Comparison of ENCODE assay signal across 8 cellular contexts in genomic region chr2:15142069-15142689, GRCh38.
DNase-seq lines count a peak whose midpoint lies in the region; ATAC-seq and TF ChIP-seq lines count a peak whose summit lies in the region.

No MANE protein-coding gene starts in this region.

- peaks cover 23% of the 10 kb centered on the region for H3K4me1 Mint-ChIP-seq in activated CD4-positive, alpha-beta T cell treated with anti-CD3 and anti-CD28 coated beads, Interleukin-2, amount 10 ng/mL, durations not matched to agents 24 days and 14 days

- no peaks in the 10 kb centered on the region for H3K9me3 ChIP-seq in WERI-Rb-1 (ENCODE audit: severe bottlenecking)

- intact Hi-C loops in activated CD4-positive, alpha-beta T cell treated with anti-CD3 and anti-CD28 coated beads, Interleukin-2, amount 10 ng/mL, durations not matched to agents 24 days and 14 days (cut with micrococcal nuclease): loop anchor here (1.0 to 5.0 kb wide), 7 partner anchors 17 to 449 kb away; partner anchors contain the start of genes DDX1 and NBAS

- H3K4me3 Mint-ChIP-seq in activated CD4-positive, alpha-beta T cell treated with anti-CD3 and anti-CD28 coated beads, Interleukin-2, amount 10 ng/mL, durations not matched to agents 24 days and 14 days: peak overlapping the region; percentile 45

- H3K27me3 ChIP-seq in WERI-Rb-1 (ENCODE audit: insufficient read depth, low read depth, severe bottlenecking): no peaks in the 10 kb centered on the region

- TF ChIP-seq CTCF in WERI-Rb-1 (IDR thresholded peaks at IDR 0.05; ENCODE audit: low read depth, low read length): no peak

- H3K36me3 Mint-ChIP-seq in activated CD4-positive, alpha-beta T cell treated with anti-CD3 and anti-CD28 coated beads, Interleukin-2, amount 10 ng/mL, durations not matched to agents 24 days and 14 days (ENCODE audit: low read depth): peaks cover 4% of the 10 kb centered on the region

- no peak overlapping the region for H3K4me3 ChIP-seq in WERI-Rb-1 (ENCODE audit: low read depth, low read length)

- no peak overlapping the region for H3K27ac ChIP-seq in WERI-Rb-1

- peak overlapping the region; percentile 90 for H3K27ac Mint-ChIP-seq in activated CD4-positive, alpha-beta T cell treated with anti-CD3 and anti-CD28 coated beads, Interleukin-2, amount 10 ng/mL, durations not matched to agents 24 days and 14 days

- no peaks in the 10 kb centered on the region for H3K36me3 ChIP-seq in WERI-Rb-1

- H3K9me3 Mint-ChIP-seq in activated CD4-positive, alpha-beta T cell treated with anti-CD3 and anti-CD28 coated beads, Interleukin-2, amount 10 ng/mL, durations not matched to agents 24 days and 14 days: peaks cover 7% of the 10 kb centered on the region

- DNase-seq in ELF-1 (ENCODE audit: low read depth, low spot score): peak; percentile 45
- peak; percentile 80 to 83 for DNase-seq in Kasumi-1 (lab: John Stamatoyannopoulos, UW)
- peak; percentile 90 for DNase-seq in activated CD4-positive, alpha-beta T cell treated with anti-CD3 and anti-CD28 coated beads, Interleukin-2, amount 10 ng/mL, durations not matched to agents 24 days and 14 days
- DNase-seq in germinal center (ENCODE audit: low spot score): peak; percentile 89
- peak; percentile 64 to 71 for DNase-seq in stimulated activated CD8-positive, alpha-beta memory T cell treated with anti-CD3 and anti-CD28 coated beads, Interleukin-7, amount 100 ng/mL, for 4 hours (ENCODE audit: low read depth in 2 of 2)
- DNase-seq in SW 1271 (lab: John Stamatoyannopoulos, UW): no peak
- DNase-seq in WERI-Rb-1: no peak

- peak; percentile 100 for ATAC-seq in GM21528 (IDR thresholded peaks at IDR 0.05; ENCODE audit: low FRiP score, unreplicated experiment)

- no peaks in the 10 kb centered on the region for H3K27me3 Mint-ChIP-seq in activated CD4-positive, alpha-beta T cell treated with anti-CD3 and anti-CD28 coated beads, Interleukin-2, amount 10 ng/mL, durations not matched to agents 24 days and 14 days

Comparison
In these comparisons a context has a peak if more than half of its experiments do, and no peak if none do; other contexts are left out.
1. DNase-seq: peak in ELF-1 (single experiment), Kasumi-1 (2 of 2), activated CD4-positive, alpha-beta T cell treated with anti-CD3 and anti-CD28 coated beads, Interleukin-2, amount 10 ng/mL, durations not matched to agents 24 days and 14 days (single experiment), germinal center (single experiment) and stimulated activated CD8-positive, alpha-beta memory T cell treated with anti-CD3 and anti-CD28 coated beads, Interleukin-7, amount 100 ng/mL, for 4 hours (2 of 2); none in SW 1271 (0 of 2) and WERI-Rb-1 (single experiment).